In the genomic region with DNA sequence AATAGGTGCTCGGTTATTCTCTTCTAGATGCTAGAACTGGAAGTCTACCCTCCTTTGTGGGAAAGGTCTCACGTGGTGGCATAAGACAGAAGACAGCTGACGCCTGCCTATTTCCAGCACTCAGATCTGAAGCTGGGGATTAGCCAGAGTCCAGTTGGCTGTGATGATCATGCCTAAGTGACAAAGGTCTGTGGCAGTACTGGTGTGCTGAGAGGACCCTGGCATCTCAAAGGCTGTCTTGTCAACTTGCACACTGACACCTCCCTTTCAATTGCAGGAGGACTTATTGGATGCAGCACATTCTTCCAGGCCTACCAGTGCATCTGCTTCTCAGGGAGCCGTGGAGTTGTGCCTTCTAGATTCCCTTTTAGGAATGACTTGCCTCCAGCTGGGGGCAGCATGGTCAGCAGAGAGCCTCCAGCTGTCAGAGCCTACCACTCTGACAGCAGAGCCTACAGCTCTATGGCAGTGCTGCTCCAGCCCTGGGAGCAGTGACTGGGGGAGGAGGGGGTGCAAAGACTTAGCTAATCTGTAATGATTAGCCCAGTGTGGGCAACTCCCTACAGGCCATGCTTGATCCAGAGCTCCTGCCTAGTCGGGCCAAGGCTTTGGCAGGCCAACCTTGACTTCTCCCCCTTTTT, we compare ENCODE assay signal across 16 cellular contexts. TPM values are rescaled to one million over a fixed set of nuclear protein-coding genes. Genes with fewer than 3 reads are reported as not detected.
A peak's percentile ranks its signal among the peaks of the same experiment; 100 is the strongest.
DNase-seq lines count a peak whose midpoint lies in the region; ATAC-seq and TF ChIP-seq lines count a peak whose summit lies in the region.
"Had no signal": no experiment of that assay in that cellular context is flagged by ENCODE, and none has a peak within 500 bp of the region (broad histone marks: within the 10 kb centered on the region; RNA-seq: fewer than 3 reads in every experiment).

No MANE protein-coding gene starts in this region.

- no peak overlapping the region for H3K27ac Mint-ChIP-seq in activated naive CD8-positive, alpha-beta T cell treated with anti-CD3 and anti-CD28 coated beads for 36 hours
- H3K27ac Mint-ChIP-seq: activated CD4-positive, alpha-beta T cell treated with anti-CD3 and anti-CD28 coated beads, Interleukin-2, amount 10 ng/mL, durations not matched to agents 24 days and 14 days; activated naive CD4-positive, alpha-beta T cell treated with anti-CD3 and anti-CD28 coated beads, Interleukin-2, amount 10 ng/mL, durations not matched to agents 7 days and 5 days; dendritic cell treated with granulocyte-macrophage colony-stimulating factor and Interleukin-4, amounts not matched to agents 40 ng/mL and 50 ng/mL, for 4 days; stimulated activated naive B cell treated with anti-CD40 and anti-IgM and Interleukin-4, amounts not matched to agents 10 μg/mL and 1 μg/mL and 100 μg/mL, for 72 hours had no signal

- H3K27me3 Mint-ChIP-seq in activated naive CD8-positive, alpha-beta T cell treated with anti-CD3 and anti-CD28 coated beads for 36 hours: peaks cover 10% of the 10 kb centered on the region
- H3K27me3 Mint-ChIP-seq: activated CD4-positive, alpha-beta T cell treated with anti-CD3 and anti-CD28 coated beads, Interleukin-2, amount 10 ng/mL, durations not matched to agents 24 days and 14 days; dendritic cell treated with granulocyte-macrophage colony-stimulating factor and Interleukin-4, amounts not matched to agents 40 ng/mL and 50 ng/mL, for 4 days had no signal

- TF ChIP-seq POLR2A in heart left ventricle (IDR thresholded peaks at IDR 0.05): no peak

- ATAC-seq in heart left ventricle: peak; percentile 26 to 88 (median 76)
- ATAC-seq in psoas muscle: peak in 3 of 4 donors; percentile 48 to 72 (median 49)

- H3K27me3 ChIP-seq in H7 (ENCODE audit: control insufficient read depth, insufficient read depth, low read length) (no peaks in the 10 kb centered on the region), SJCRH30 (no peaks in the 10 kb centered on the region), heart left ventricle (no peaks in the 10 kb centered on the region), psoas muscle (ENCODE audit: insufficient read depth in 3 of 3, low read length in 2 of 3) (no peaks in the 10 kb centered on the region)
- H3K27me3 ChIP-seq: BLaER1 had no signal

- H3K27ac ChIP-seq in SJCRH30: no peak overlapping the region
- H3K27ac ChIP-seq in heart left ventricle: no peak overlapping the region
- H3K27ac ChIP-seq in psoas muscle: no peak overlapping the region
- H3K27ac ChIP-seq: BLaER1 had no signal

- H3K4me1 ChIP-seq in SJCRH30 (no peaks in the 10 kb centered on the region), heart left ventricle (peaks cover 0 to 9% (median 0%) of the 10 kb centered on the region in 12 donors), psoas muscle (no peaks in the 10 kb centered on the region)

- H3K9me3 ChIP-seq in SJCRH30 (replicated peaks) (no peaks in the 10 kb centered on the region), heart left ventricle (no peaks in the 10 kb centered on the region), psoas muscle (no peaks in the 10 kb centered on the region)

- TF ChIP-seq CTCF in heart left ventricle (IDR thresholded peaks at IDR 0.05) (peak in 1 of 12 donors; percentile 26), psoas muscle (IDR thresholded peaks at IDR 0.05) (no peak), foreskin fibroblast (IDR thresholded peaks at IDR 0.05; ENCODE audit: low read depth, low read length) (no peak)

- WGBS in heart left ventricle, 4 donors: 54 to 64% (median 60%) methylated on average over 5 of the region's 5 CpGs
- WGBS in psoas muscle, 3 donors: 33 to 48% (median 46%) methylated on average over 5 of the region's 5 CpGs

- H3K4me1 Mint-ChIP-seq in activated naive CD8-positive, alpha-beta T cell treated with anti-CD3 and anti-CD28 coated beads for 36 hours: no peaks in the 10 kb centered on the region
- H3K4me1 Mint-ChIP-seq: activated CD4-positive, alpha-beta T cell treated with anti-CD3 and anti-CD28 coated beads, Interleukin-2, amount 10 ng/mL, durations not matched to agents 24 days and 14 days; activated naive CD4-positive, alpha-beta T cell treated with anti-CD3 and anti-CD28 coated beads, Interleukin-2, amount 10 ng/mL, durations not matched to agents 7 days and 5 days; stimulated activated naive B cell treated with anti-CD40 and anti-IgM and Interleukin-4, amounts not matched to agents 10 μg/mL and 1 μg/mL and 100 μg/mL, for 72 hours had no signal

- peak; percentile 56 for DNase-seq in H7
- DNase-seq in SJCRH30: peak; percentile 22 to 42
- DNase-seq in heart left ventricle: peak in 2 of 5 donors; percentile 29 to 52
- DNase-seq in psoas muscle: no peak
- no peak for DNase-seq in HPDE6-E6E7 (ENCODE audit: extremely low spot score)
- no peak for DNase-seq in activated naive CD8-positive, alpha-beta T cell treated with anti-CD3 and anti-CD28 coated beads for 36 hours
- DNase-seq in foreskin fibroblast: no peak
- DNase-seq: activated CD4-positive, alpha-beta T cell treated with anti-CD3 and anti-CD28 coated beads, Interleukin-2, amount 10 ng/mL, durations not matched to agents 24 days and 14 days; activated naive CD4-positive, alpha-beta T cell treated with anti-CD3 and anti-CD28 coated beads, Interleukin-2, amount 10 ng/mL, durations not matched to agents 7 days and 5 days; erythroblast; stimulated activated naive B cell treated with anti-CD40 and anti-IgM and Interleukin-4, amounts not matched to agents 10 μg/mL and 1 μg/mL and 100 μg/mL, for 72 hours; trophoblast cell had no signal

- H3K4me3 Mint-ChIP-seq in activated naive CD8-positive, alpha-beta T cell treated with anti-CD3 and anti-CD28 coated beads for 36 hours: no peak overlapping the region
- H3K4me3 Mint-ChIP-seq: activated CD4-positive, alpha-beta T cell treated with anti-CD3 and anti-CD28 coated beads, Interleukin-2, amount 10 ng/mL, durations not matched to agents 24 days and 14 days; activated naive CD4-positive, alpha-beta T cell treated with anti-CD3 and anti-CD28 coated beads, Interleukin-2, amount 10 ng/mL, durations not matched to agents 7 days and 5 days; dendritic cell treated with granulocyte-macrophage colony-stimulating factor and Interleukin-4, amounts not matched to agents 40 ng/mL and 50 ng/mL, for 4 days; stimulated activated naive B cell treated with anti-CD40 and anti-IgM and Interleukin-4, amounts not matched to agents 10 μg/mL and 1 μg/mL and 100 μg/mL, for 72 hours had no signal

- no peaks in the 10 kb centered on the region for H3K9me3 Mint-ChIP-seq in activated naive CD8-positive, alpha-beta T cell treated with anti-CD3 and anti-CD28 coated beads for 36 hours
- H3K9me3 Mint-ChIP-seq: activated CD4-positive, alpha-beta T cell treated with anti-CD3 and anti-CD28 coated beads, Interleukin-2, amount 10 ng/mL, durations not matched to agents 24 days and 14 days; activated naive CD4-positive, alpha-beta T cell treated with anti-CD3 and anti-CD28 coated beads, Interleukin-2, amount 10 ng/mL, durations not matched to agents 7 days and 5 days; dendritic cell treated with granulocyte-macrophage colony-stimulating factor and Interleukin-4, amounts not matched to agents 40 ng/mL and 50 ng/mL, for 4 days; stimulated activated naive B cell treated with anti-CD40 and anti-IgM and Interleukin-4, amounts not matched to agents 10 μg/mL and 1 μg/mL and 100 μg/mL, for 72 hours had no signal

- peaks cover 4% of the 10 kb centered on the region for H3K36me3 ChIP-seq in H7 (replicated peaks; ENCODE audit: control insufficient read depth, insufficient read depth, low read length)
- no peaks in the 10 kb centered on the region for H3K36me3 ChIP-seq in SJCRH30
- peaks cover 0 to 14% (median 0%) of the 10 kb centered on the region in 9 donors for H3K36me3 ChIP-seq in heart left ventricle
- no peaks in the 10 kb centered on the region for H3K36me3 ChIP-seq in psoas muscle (ENCODE audit: insufficient read depth in 1 of 2, low read depth in 1 of 2)
- H3K36me3 ChIP-seq: BLaER1 had no signal

- H3K36me3 Mint-ChIP-seq in activated naive CD8-positive, alpha-beta T cell treated with anti-CD3 and anti-CD28 coated beads for 36 hours: no peaks in the 10 kb centered on the region
- H3K36me3 Mint-ChIP-seq: activated naive CD4-positive, alpha-beta T cell treated with anti-CD3 and anti-CD28 coated beads, Interleukin-2, amount 10 ng/mL, durations not matched to agents 7 days and 5 days; stimulated activated naive B cell treated with anti-CD40 and anti-IgM and Interleukin-4, amounts not matched to agents 10 μg/mL and 1 μg/mL and 100 μg/mL, for 72 hours had no signal

- H3K4me3 ChIP-seq in H7 (ENCODE audit: insufficient read depth, low read depth, low read length) (no peak overlapping the region), SJCRH30 (no peak overlapping the region), heart left ventricle (no peak overlapping the region), psoas muscle (no peak overlapping the region), foreskin fibroblast (ENCODE audit: low read depth in 1 of 2, low read length in 2 of 2) (no peak overlapping the region)
- H3K4me3 ChIP-seq: BLaER1 had no signal

- intact Hi-C loops in heart left ventricle (cut with DNase I) (no loop called here), psoas muscle (cut with DNase I) (no loop called here)

RNA-seq across cellular contexts. Expression of a gene that starts 13.6 kb away (rescaled TPM):
- total RNA-seq in H7 (2014; rRNA removed; shearing (Covaris generic)): not detected in 2 replicates
- not detected in 2 replicates for total RNA-seq in SJCRH30 (2014; rRNA removed; shearing (Covaris generic))
- total RNA-seq in heart left ventricle (10 to 100 TPM in 1 of 9 donors, 1 to 10 TPM in 6, under 1 TPM in 2; 0.88 to 15.6 (median 1.6) TPM), psoas muscle (1 to 10 TPM in 2 of 4 donors, under 1 TPM in 2; 0.37 to 1.4 (median 0.79) TPM)
- polyA plus RNA-seq in heart left ventricle (1 to 10 TPM in 1 of 2 donors, under 1 TPM in 1; 0.39 to 1.4 TPM), psoas muscle (under 1 TPM; 0.18 to 0.27 (median 0.21) TPM)
- total RNA-seq in activated naive CD8-positive, alpha-beta T cell treated with anti-CD3 and anti-CD28 coated beads for 36 hours: 1 to 10 TPM; 8.6 to 8.9 TPM

RNA-seq across cellular contexts. Expression of a gene that starts 38.0 kb away (rescaled TPM):
- total RNA-seq in H7 (2014; rRNA removed; shearing (Covaris generic)): not detected in 2 replicates
- not detected in 2 replicates for total RNA-seq in SJCRH30 (2014; rRNA removed; shearing (Covaris generic))
- total RNA-seq in heart left ventricle (1 to 10 TPM in 1 of 9 donors, not detected in 8; 1.1 TPM), psoas muscle (not detected)
- polyA plus RNA-seq in heart left ventricle (not detected), psoas muscle (under 1 TPM in 1 of 3 donors, not detected in 2; 0.08 TPM)
- not detected for total RNA-seq in activated naive CD8-positive, alpha-beta T cell treated with anti-CD3 and anti-CD28 coated beads for 36 hours
- total RNA-seq: activated CD4-positive, alpha-beta T cell treated with anti-CD3 and anti-CD28 coated beads, Interleukin-2, amount 10 ng/mL, durations not matched to agents 24 days and 14 days; mucosa of gallbladder; osteoblast had no signal

Comparison
In these comparisons a context has a peak if more than half of its experiments do, and no peak if none do; other contexts are left out.
1. DNase-seq: peak in H7 (single experiment) and SJCRH30 (2 of 2); none in psoas muscle (0 of 2), HPDE6-E6E7 (single experiment), activated naive CD8-positive, alpha-beta T cell treated with anti-CD3 and anti-CD28 coated beads for 36 hours (single experiment) and foreskin fibroblast (0 of 2).